Comparison of ENCODE assay signal across 1 cellular context in genomic region chr7:55109384-55110167, GRCh38.
TF ChIP-seq lines count a peak whose summit lies in the region.

No MANE protein-coding gene starts in this region.

TF ChIP-seq in WTC11, 78 proteins besides CTCF, POLR2A, EP300 and RAD21 (continued from another document):
- TF ChIP-seq RELA (CRISPR knock-in tag; IDR thresholded peaks at IDR 0.05; ENCODE audit: borderline replicate concordance) (no peak), NFATC4 (CRISPR knock-in tag; IDR thresholded peaks at IDR 0.05) (no peak), FOXK1 (CRISPR knock-in tag; IDR thresholded peaks at IDR 0.05) (no peak), OVOL2 (CRISPR knock-in tag; IDR thresholded peaks at IDR 0.05; ENCODE audit: borderline replicate concordance) (no peak), MAX (CRISPR knock-in tag; IDR thresholded peaks at IDR 0.05) (no peak), TEAD4 (CRISPR knock-in tag; IDR thresholded peaks at IDR 0.05) (no peak), ZNF423 (CRISPR knock-in tag; IDR thresholded peaks at IDR 0.05) (no peak), MLX (CRISPR knock-in tag; IDR thresholded peaks at IDR 0.05) (no peak), ESRRA (CRISPR knock-in tag; IDR thresholded peaks at IDR 0.05; ENCODE audit: borderline replicate concordance) (no peak), HMGA2 (CRISPR knock-in tag; IDR thresholded peaks at IDR 0.05) (no peak), ATF6 (CRISPR knock-in tag; IDR thresholded peaks at IDR 0.05) (no peak), IRF2 (CRISPR knock-in tag; IDR thresholded peaks at IDR 0.05; ENCODE audit: borderline replicate concordance, low read depth) (no peak), TCF7 (CRISPR knock-in tag; IDR thresholded peaks at IDR 0.05; ENCODE audit: low read depth) (no peak), AFF4 (CRISPR knock-in tag; IDR thresholded peaks at IDR 0.05; ENCODE audit: borderline replicate concordance) (no peak), E2F5 (CRISPR knock-in tag; IDR thresholded peaks at IDR 0.05) (no peak), FOXJ3 (CRISPR knock-in tag; IDR thresholded peaks at IDR 0.05; ENCODE audit: borderline replicate concordance) (no peak), USF1 (CRISPR knock-in tag; IDR thresholded peaks at IDR 0.05) (no peak)
TF ChIP-seq in WTC11: peak in this region for 0.
